ENCODE assay signal across 20 cellular contexts in genomic region chr1:23759277-23759676, GRCh38. TPM values are rescaled to one million over a fixed set of nuclear protein-coding genes. Genes with fewer than 3 reads are reported as not detected.
DNase-seq lines count a peak whose midpoint lies in the region; ATAC-seq and TF ChIP-seq lines count a peak whose summit lies in the region.
"Had no signal": no experiment of that assay in that cellular context is flagged by ENCODE, and none has a peak within 500 bp of the region (broad histone marks: within the 10 kb centered on the region; RNA-seq: fewer than 3 reads in every experiment).

No MANE protein-coding gene starts in this region.

- intact Hi-C loops in activated CD4-positive, alpha-beta memory T cell treated with anti-CD3 and anti-CD28 coated beads for 36 hours (cut with micrococcal nuclease): no loop called here
- intact Hi-C loops in left colon (cut with DNase I, micrococcal nuclease): no loop called here
- intact Hi-C loops in MCF 10A (cut with micrococcal nuclease): no loop called here

- TF ChIP-seq CTCF in fibroblast of lung (conservative IDR thresholded peaks at IDR 0.05 in 1 of 2, IDR thresholded peaks at IDR 0.05 in 1 of 2; ENCODE audit: low read depth in 1 of 2, low read length in 2 of 2) (no peak), MCF 10A (IDR thresholded peaks at IDR 0.05; ENCODE audit: unreplicated experiment) (no peak)

- no peaks in the 10 kb centered on the region for H3K4me1 Mint-ChIP-seq in activated CD4-positive, alpha-beta memory T cell treated with anti-CD3 and anti-CD28 coated beads for 36 hours (ENCODE audit: low read depth)
- no peaks in the 10 kb centered on the region for H3K4me1 Mint-ChIP-seq in activated CD4-positive, alpha-beta memory T cell treated with anti-CD3 and anti-CD28 coated beads, Interleukin-2, amount 10 ng/mL, durations not matched to agents 7 days and 5 days
- H3K4me1 Mint-ChIP-seq in MCF 10A (ENCODE audit: insufficient read depth, unreplicated experiment): no peaks in the 10 kb centered on the region

- peak overlapping the region; percentile 5 for H3K27ac Mint-ChIP-seq in activated CD4-positive, alpha-beta memory T cell treated with anti-CD3 and anti-CD28 coated beads for 36 hours
- no peak overlapping the region for H3K27ac Mint-ChIP-seq in activated CD4-positive, alpha-beta memory T cell treated with anti-CD3 and anti-CD28 coated beads, Interleukin-2, amount 10 ng/mL, durations not matched to agents 7 days and 5 days
- no peak overlapping the region for H3K27ac Mint-ChIP-seq in MCF 10A (ENCODE audit: low read depth, unreplicated experiment)
- H3K27ac Mint-ChIP-seq: natural killer cell treated with Interleukin-12 subunit alpha and Interleukin-12 subunit beta and Interleukin-15 and Interleukin-18, amount 100 ng/mL, for 72 hours had no signal

- CTCF ChIA-PET in activated CD4-positive, alpha-beta memory T cell treated with anti-CD3 and anti-CD28 coated beads for 36 hours (lab: Charles Lee): interaction anchor here (1.6 kb wide), 1 partner anchor 12 kb away, joined by 6 read pairs; no protein-coding TSS in a partner anchor
- CTCF ChIA-PET in activated CD4-positive, alpha-beta memory T cell treated with anti-CD3 and anti-CD28 coated beads, Interleukin-2, amount 10 ng/mL, durations not matched to agents 7 days and 5 days (lab: Charles Lee): no interaction called here
- CTCF ChIA-PET in MCF 10A (lab: Yijun Ruan, JAX): no interaction called here

- POLR2A ChIA-PET in activated CD4-positive, alpha-beta memory T cell treated with anti-CD3 and anti-CD28 coated beads for 36 hours (lab: Charles Lee): no interaction called here
- POLR2A ChIA-PET in activated CD4-positive, alpha-beta memory T cell treated with anti-CD3 and anti-CD28 coated beads, Interleukin-2, amount 10 ng/mL, durations not matched to agents 7 days and 5 days (lab: Charles Lee): interaction anchor here (0.7 kb wide), 1 partner anchor 12 kb away, joined by 3 read pairs; no protein-coding TSS in a partner anchor
- POLR2A ChIA-PET in MCF 10A (lab: Yijun Ruan, JAX): interaction anchor here (0.6 to 3.8 kb wide), 2 partner anchors 14 to 299 kb away, joined by 3 to 19 read pairs; partner anchors contain the start of gene ELOA

- BruUV-seq in MCF 10A (replicated peaks; lab: Mats Ljungman, UMichigan): no TSS peak

- H3K36me3 Mint-ChIP-seq in activated CD4-positive, alpha-beta memory T cell treated with anti-CD3 and anti-CD28 coated beads for 36 hours: peaks cover 37% of the 10 kb centered on the region
- peaks cover 53% of the 10 kb centered on the region for H3K36me3 Mint-ChIP-seq in activated CD4-positive, alpha-beta memory T cell treated with anti-CD3 and anti-CD28 coated beads, Interleukin-2, amount 10 ng/mL, durations not matched to agents 7 days and 5 days (ENCODE audit: low read depth)
- peaks cover 84% of the 10 kb centered on the region for H3K36me3 Mint-ChIP-seq in MCF 10A (ENCODE audit: insufficient read depth, unreplicated experiment)

- H4K20me1 ChIP-seq in fibroblast of lung (ENCODE audit: control insufficient read depth, extremely low read depth, insufficient read depth, low read length): peaks cover 3% of the 10 kb centered on the region

- no peaks in the 10 kb centered on the region for H3K9me3 Mint-ChIP-seq in activated CD4-positive, alpha-beta memory T cell treated with anti-CD3 and anti-CD28 coated beads for 36 hours
- no peaks in the 10 kb centered on the region for H3K9me3 Mint-ChIP-seq in activated CD4-positive, alpha-beta memory T cell treated with anti-CD3 and anti-CD28 coated beads, Interleukin-2, amount 10 ng/mL, durations not matched to agents 7 days and 5 days
- H3K9me3 Mint-ChIP-seq in MCF 10A (ENCODE audit: unreplicated experiment): no peaks in the 10 kb centered on the region
- H3K9me3 Mint-ChIP-seq: natural killer cell treated with Interleukin-12 subunit alpha and Interleukin-12 subunit beta and Interleukin-15 and Interleukin-18, amount 100 ng/mL, for 72 hours had no signal

- H3K27ac ChIP-seq in fibroblast of lung (ENCODE audit: insufficient read depth, low read length) (no peak overlapping the region), substantia nigra (ENCODE audit: low read depth, low read length, poor library complexity, severe bottlenecking) (peak overlapping the region; percentile 65)
- H3K27ac ChIP-seq: BLaER1 treated with 17β-estradiol and CSF1 and Interleukin-3, amounts not matched to agents 10 nM and 100 nM; breast epithelium; tibial nerve had no signal

- no peak overlapping the region for H3K9ac ChIP-seq in fibroblast of lung (ENCODE audit: insufficient read depth, low read length)
- H3K9ac ChIP-seq: BLaER1 treated with 17β-estradiol and CSF1 and Interleukin-3, amounts not matched to agents 10 nM and 100 nM had no signal

- peak; percentile 38 for ATAC-seq in left colon
- ATAC-seq: natural killer cell treated with Interleukin-12 subunit alpha and Interleukin-12 subunit beta and Interleukin-15 and Interleukin-18, amount 100 ng/mL, for 72 hours had no signal

- H3K4me3 Mint-ChIP-seq in activated CD4-positive, alpha-beta memory T cell treated with anti-CD3 and anti-CD28 coated beads for 36 hours: no peak overlapping the region
- no peak overlapping the region for H3K4me3 Mint-ChIP-seq in activated CD4-positive, alpha-beta memory T cell treated with anti-CD3 and anti-CD28 coated beads, Interleukin-2, amount 10 ng/mL, durations not matched to agents 7 days and 5 days
- no peak overlapping the region for H3K4me3 Mint-ChIP-seq in MCF 10A (ENCODE audit: unreplicated experiment)
- H3K4me3 Mint-ChIP-seq: natural killer cell treated with Interleukin-12 subunit alpha and Interleukin-12 subunit beta and Interleukin-15 and Interleukin-18, amount 100 ng/mL, for 72 hours had no signal

- no peak overlapping the region for H3K4me3 ChIP-seq in fibroblast of lung (replicated peaks in 1 of 4; ENCODE audit: control extremely low read depth in 1 of 4, insufficient read depth in 1 of 4, low read depth in 3 of 4, low read length in 4 of 4)
- H3K4me3 ChIP-seq: BLaER1 treated with 17β-estradiol and CSF1 and Interleukin-3, amounts not matched to agents 10 nM and 100 nM; breast epithelium; HAP-1; tibial nerve had no signal

- H3K4me2 ChIP-seq in fibroblast of lung (ENCODE audit: extremely low read depth, insufficient read depth, low read length): no peak overlapping the region
- H3K4me2 ChIP-seq: BLaER1 treated with 17β-estradiol and CSF1 and Interleukin-3, amounts not matched to agents 10 nM and 100 nM had no signal

- no peak overlapping the region for H2AFZ ChIP-seq in fibroblast of lung (ENCODE audit: low read length)

- H3K79me2 ChIP-seq in fibroblast of lung (ENCODE audit: control insufficient read depth, insufficient read depth, low read length): peaks cover 3% of the 10 kb centered on the region

- peaks cover 8% of the 10 kb centered on the region for H3K4me1 ChIP-seq in fibroblast of lung (ENCODE audit: control insufficient read depth, extremely low read depth, insufficient read depth, low read length)
- H3K4me1 ChIP-seq: breast epithelium, HAP-1 had no signal

- H3K27me3 Mint-ChIP-seq in activated CD4-positive, alpha-beta memory T cell treated with anti-CD3 and anti-CD28 coated beads for 36 hours: no peaks in the 10 kb centered on the region
- H3K27me3 Mint-ChIP-seq in activated CD4-positive, alpha-beta memory T cell treated with anti-CD3 and anti-CD28 coated beads, Interleukin-2, amount 10 ng/mL, durations not matched to agents 7 days and 5 days: no peaks in the 10 kb centered on the region
- H3K27me3 Mint-ChIP-seq in MCF 10A (ENCODE audit: insufficient read depth, unreplicated experiment): no peaks in the 10 kb centered on the region
- H3K27me3 Mint-ChIP-seq: natural killer cell treated with Interleukin-12 subunit alpha and Interleukin-12 subunit beta and Interleukin-15 and Interleukin-18, amount 100 ng/mL, for 72 hours had no signal

- H3K9me3 ChIP-seq in fibroblast of lung (ENCODE audit: control insufficient read depth, insufficient read depth, low read depth, low read length): no peaks in the 10 kb centered on the region
- H3K9me3 ChIP-seq: BLaER1 treated with 17β-estradiol and CSF1 and Interleukin-3, amounts not matched to agents 10 nM and 100 nM; breast epithelium; HAP-1; tibial nerve had no signal

- no peak for DNase-seq in activated CD4-positive, alpha-beta memory T cell treated with anti-CD3 and anti-CD28 coated beads for 36 hours
- DNase-seq in activated CD4-positive, alpha-beta memory T cell treated with anti-CD3 and anti-CD28 coated beads, Interleukin-2, amount 10 ng/mL, durations not matched to agents 7 days and 5 days: no peak
- peak; percentile 31 to 54 for DNase-seq in fibroblast of lung (ENCODE audit: low read depth in 2 of 2)
- no peak for DNase-seq in left colon
- peak in 37 of 49 donors; percentile 5 to 74 (median 34) for DNase-seq in substantia nigra (lab: John Stamatoyannopoulos, UW)
- no peak for DNase-seq in NCI-H1105 treated with DMSO at 0.1 percent for 48 hours (lab: John Stamatoyannopoulos, UW)
- no peak for DNase-seq in NCI-H2227 treated with DMSO at 0.1 percent for 48 hours (lab: John Stamatoyannopoulos, UW)
- DNase-seq in MCF 10A (ENCODE audit: unreplicated experiment): no peak
- DNase-seq: activated gamma-delta T cell treated with Interleukin-2 at 50 U/mL for 16 hours; DMS153; effector CD4-positive, alpha-beta T cell; NCI-H1436 treated with DMSO at 0.1 percent for 48 hours; NCI-H345; stimulated activated CD4-positive, alpha-beta T cell treated with anti-CD3 and anti-CD28 coated beads, Interleukin-4, amount 100 ng/mL, for 4 hours; T-helper 1 cell had no signal

- peaks cover 31% of the 10 kb centered on the region for H3K36me3 ChIP-seq in fibroblast of lung (ENCODE audit: control insufficient read depth, insufficient read depth, low read length)

- H3K27me3 ChIP-seq in fibroblast of lung (ENCODE audit: control insufficient read depth, insufficient read depth, low read length): no peaks in the 10 kb centered on the region
- H3K27me3 ChIP-seq: BLaER1 treated with 17β-estradiol and CSF1 and Interleukin-3, amounts not matched to agents 10 nM and 100 nM; breast epithelium; tibial nerve had no signal

RNA-seq across cellular contexts. Expression of gene ELOA, which starts 16.0 kb away (rescaled TPM):
- 10 to 100 TPM; 28.1 to 30.4 TPM for total RNA-seq in activated CD4-positive, alpha-beta memory T cell treated with anti-CD3 and anti-CD28 coated beads for 36 hours
- 10 to 100 TPM; 34.1 to 35.2 TPM for total RNA-seq in activated CD4-positive, alpha-beta memory T cell treated with anti-CD3 and anti-CD28 coated beads, Interleukin-2, amount 10 ng/mL, durations not matched to agents 7 days and 5 days
- total RNA-seq in fibroblast of lung (15.9 and 19.3 TPM in 2 replicates), left colon (10 to 100 TPM; 29.6 to 34.7 TPM), MCF 10A (2022) (68.3 and 69.1 TPM in 2 replicates)
- 34.1 and 42.2 TPM in 2 replicates for polyA plus RNA-seq in fibroblast of lung
- polyA plus RNA-seq in fibroblast of lung (2012): 26.7 and 35.1 TPM in 2 replicates
- 14.5 and 16.0 TPM in 2 replicates for polyA minus RNA-seq in fibroblast of lung (ENCODE audit: low replicate concordance)

RNA-seq across cellular contexts. Expression of gene PITHD1, which starts 18.9 kb away (rescaled TPM):
- total RNA-seq in activated CD4-positive, alpha-beta memory T cell treated with anti-CD3 and anti-CD28 coated beads for 36 hours: 10 to 100 TPM; 67.2 to 69.0 TPM
- total RNA-seq in activated CD4-positive, alpha-beta memory T cell treated with anti-CD3 and anti-CD28 coated beads, Interleukin-2, amount 10 ng/mL, durations not matched to agents 7 days and 5 days: 10 to 100 TPM; 50.0 to 51.6 TPM
- total RNA-seq in fibroblast of lung (29.5 and 40.5 TPM in 2 replicates), left colon (10 to 100 TPM; 38.2 to 43.4 TPM), MCF 10A (2022) (37.7 and 37.8 TPM in 2 replicates)
- 47.7 and 58.6 TPM in 2 replicates for polyA plus RNA-seq in fibroblast of lung
- 30.8 and 40.3 TPM in 2 replicates for polyA plus RNA-seq in fibroblast of lung (2012)
- polyA minus RNA-seq in fibroblast of lung (ENCODE audit: low replicate concordance): 15.2 and 15.4 TPM in 2 replicates

RNA-seq across cellular contexts. Expression of gene LYPLA2, which starts 31.7 kb away (rescaled TPM):
- 10 to 100 TPM; 70.5 to 71.1 TPM for total RNA-seq in activated CD4-positive, alpha-beta memory T cell treated with anti-CD3 and anti-CD28 coated beads for 36 hours
- total RNA-seq in activated CD4-positive, alpha-beta memory T cell treated with anti-CD3 and anti-CD28 coated beads, Interleukin-2, amount 10 ng/mL, durations not matched to agents 7 days and 5 days: 10 to 100 TPM; 76.1 to 80.8 TPM
- total RNA-seq in fibroblast of lung (27.5 and 29.2 TPM in 2 replicates), left colon (10 to 100 TPM; 85.3 to 97.2 TPM), MCF 10A (2022) (27.8 and 35.7 TPM in 2 replicates)
- polyA plus RNA-seq in fibroblast of lung: 20.4 and 29.1 TPM in 2 replicates
- polyA plus RNA-seq in fibroblast of lung (2012): 25.1 and 44.1 TPM in 2 replicates
- 18.8 and 36.4 TPM in 2 replicates for polyA minus RNA-seq in fibroblast of lung (ENCODE audit: low replicate concordance)

RNA-seq across cellular contexts. Expression of gene GALE, which starts 41.3 kb away (rescaled TPM):
- 10 to 100 TPM; 49.4 to 54.9 TPM for total RNA-seq in activated CD4-positive, alpha-beta memory T cell treated with anti-CD3 and anti-CD28 coated beads for 36 hours
- 10 to 100 TPM; 33.5 to 37.6 TPM for total RNA-seq in activated CD4-positive, alpha-beta memory T cell treated with anti-CD3 and anti-CD28 coated beads, Interleukin-2, amount 10 ng/mL, durations not matched to agents 7 days and 5 days
- total RNA-seq in fibroblast of lung (14.1 and 16.0 TPM in 2 replicates), left colon (100 to 1,000 TPM; 129 to 183 TPM), MCF 10A (2022) (112 and 143 TPM in 2 replicates)
- polyA plus RNA-seq in fibroblast of lung: 11.9 and 19.6 TPM in 2 replicates
- 12.2 and 24.4 TPM in 2 replicates for polyA plus RNA-seq in fibroblast of lung (2012)
- 14.2 and 23.2 TPM in 2 replicates for polyA minus RNA-seq in fibroblast of lung (ENCODE audit: low replicate concordance)

Comparison
In these comparisons a context has a peak if more than half of its experiments do, and no peak if none do; other contexts are left out.
1. DNase-seq: peak in fibroblast of lung (2 of 2) and substantia nigra (37 of 49); none in activated CD4-positive, alpha-beta memory T cell treated with anti-CD3 and anti-CD28 coated beads for 36 hours (single experiment), activated CD4-positive, alpha-beta memory T cell treated with anti-CD3 and anti-CD28 coated beads, Interleukin-2, amount 10 ng/mL, durations not matched to agents 7 days and 5 days (single experiment), left colon (0 of 2), NCI-H1105 treated with DMSO at 0.1 percent for 48 hours (single experiment), NCI-H2227 treated with DMSO at 0.1 percent for 48 hours (single experiment) and MCF 10A (single experiment).